Comparison of ENCODE assay signal across 25 cellular contexts in genomic region chr2:83686863-83687262, GRCh38.
DNase-seq lines count a peak whose midpoint lies in the region; ATAC-seq and TF ChIP-seq lines count a peak whose summit lies in the region.
"Had no signal": no experiment of that assay in that cellular context is flagged by ENCODE, and none has a peak within 500 bp of the region (broad histone marks: within the 10 kb centered on the region; RNA-seq: fewer than 3 reads in every experiment).

No MANE protein-coding gene starts in this region.

- H3K27ac Mint-ChIP-seq in endodermal cell, result no peak overlapping the region
- H3K27ac Mint-ChIP-seq: activated CD8-positive, alpha-beta T cell treated with anti-CD3 and anti-CD28 coated beads for 36 hours; naive thymus-derived CD4-positive, alpha-beta T cell had no signal

- H3K4me3 ChIP-seq in GM23248 (no peak overlapping the region), skeletal muscle cell (ENCODE audit: low read depth, low read length) (no peak overlapping the region), endodermal cell (ENCODE audit: low read length) (no peak overlapping the region)
- H3K4me3 ChIP-seq: adrenal gland, gastrocnemius medialis, PC-9, sigmoid colon, suprapubic skin, uterus had no signal

- H3K4me1 Mint-ChIP-seq in endodermal cell, result no peaks in the 10 kb centered on the region
- H3K4me1 Mint-ChIP-seq: naive thymus-derived CD4-positive, alpha-beta T cell had no signal

- ATAC-seq in HG02840 (IDR thresholded peaks at IDR 0.05; ENCODE audit: low FRiP score, unreplicated experiment), result no peak
- ATAC-seq: activated CD8-positive, alpha-beta T cell treated with anti-CD3 and anti-CD28 coated beads for 36 hours; naive thymus-derived CD4-positive, alpha-beta T cell had no signal

- H3K9ac ChIP-seq in GM23248, result no peak overlapping the region
- no peak overlapping the region for H3K9ac ChIP-seq in endodermal cell (ENCODE audit: extremely low read depth, low read length, poor library complexity, severe bottlenecking)

- no peak overlapping the region for H3K27ac ChIP-seq in GM23248
- H3K27ac ChIP-seq in endodermal cell (ENCODE audit: low read depth, low read length), result no peak overlapping the region
- H3K27ac ChIP-seq: adrenal gland, epithelial cell of prostate, gastrocnemius medialis, PC-9, sigmoid colon, suprapubic skin, uterus had no signal

- H3K4me2 ChIP-seq in GM23248 (ENCODE audit: unreplicated experiment), result no peak overlapping the region
- H3K4me2 ChIP-seq: PC-9 had no signal

- H3K4me1 ChIP-seq in GM23248 (ENCODE audit: insufficient read depth) (no peaks in the 10 kb centered on the region), endodermal cell (ENCODE audit: control insufficient read depth, insufficient read depth, low read length) (no peaks in the 10 kb centered on the region)
- H3K4me1 ChIP-seq: adrenal gland, gastrocnemius medialis, sigmoid colon, suprapubic skin, uterus had no signal

- H3K36me3 ChIP-seq in GM23248 (ENCODE audit: low read depth) (no peaks in the 10 kb centered on the region), endodermal cell (ENCODE audit: control insufficient read depth, insufficient read depth, low read length) (no peaks in the 10 kb centered on the region)
- H3K36me3 ChIP-seq: adrenal gland, gastrocnemius medialis, sigmoid colon, suprapubic skin, uterus had no signal

- no peaks in the 10 kb centered on the region for H3K9me2 ChIP-seq in GM23248 (ENCODE audit: insufficient read depth)

- no peaks in the 10 kb centered on the region for H3K27me3 Mint-ChIP-seq in endodermal cell (ENCODE audit: insufficient read depth)
- H3K27me3 Mint-ChIP-seq: activated CD8-positive, alpha-beta T cell treated with anti-CD3 and anti-CD28 coated beads for 36 hours; naive thymus-derived CD4-positive, alpha-beta T cell had no signal

- H3F3A ChIP-seq in GM23248 (ENCODE audit: insufficient read depth), result no peaks in the 10 kb centered on the region

- no peaks in the 10 kb centered on the region for H4K20me1 ChIP-seq in GM23248 (ENCODE audit: insufficient read depth)

- no peak for TF ChIP-seq CTCF in endodermal cell (conservative IDR thresholded peaks at IDR 0.05)

- intact Hi-C loops in head of caudate nucleus (cut with DNase I), result no loop called here

- H3K27me3 ChIP-seq in GM23248 (replicated peaks; ENCODE audit: insufficient read depth) (no peaks in the 10 kb centered on the region), endodermal cell (ENCODE audit: control insufficient read depth, insufficient read depth, low read length, poor library complexity, severe bottlenecking) (no peaks in the 10 kb centered on the region)
- H3K27me3 ChIP-seq: adrenal gland, gastrocnemius medialis, sigmoid colon, suprapubic skin, uterus had no signal

- no peak overlapping the region for H3K4me3 Mint-ChIP-seq in endodermal cell
- H3K4me3 Mint-ChIP-seq: activated CD8-positive, alpha-beta T cell treated with anti-CD3 and anti-CD28 coated beads for 36 hours; naive thymus-derived CD4-positive, alpha-beta T cell had no signal

- DNase-seq in GM23248 (peak; percentile 55), amygdala (lab: John Stamatoyannopoulos, UW) (peak in 42 of 56 donors; percentile 1 to 84 (median 42)), head of caudate nucleus (peak in 40 of 42 donors; percentile 6 to 88 (median 58)), skeletal muscle cell (ENCODE audit: low read depth) (peak; percentile 53), endodermal cell (no peak), hepatic stellate cell (ENCODE audit: low spot score) (no peak)
- DNase-seq: activated CD8-positive, alpha-beta T cell treated with anti-CD3 and anti-CD28 coated beads for 36 hours; activated gamma-delta T cell; central memory CD4-positive, alpha-beta T cell; DMS79 treated with DMSO at 0.1 percent for 48 hours; kidney glomerular epithelial cell; mesenchymal stem cell; naive thymus-derived CD4-positive, alpha-beta T cell; NCI-H1092 treated with DMSO at 0.1 percent for 48 hours; NCI-H2081; NCI-H510A; PC-9; SHP77 treated with DMSO at 0.1 percent for 48 hours; sigmoid colon; uterus had no signal

- no peaks in the 10 kb centered on the region for H3K79me2 ChIP-seq in GM23248 (ENCODE audit: insufficient read depth)

- H3K9me3 ChIP-seq in GM23248 (ENCODE audit: low read depth) (no peaks in the 10 kb centered on the region), endodermal cell (ENCODE audit: control insufficient read depth, low read length) (no peaks in the 10 kb centered on the region)
- H3K9me3 ChIP-seq: adrenal gland, gastrocnemius medialis, sigmoid colon, suprapubic skin, uterus had no signal

- no peaks in the 10 kb centered on the region for H3K36me3 Mint-ChIP-seq in endodermal cell (ENCODE audit: low read depth)
- H3K36me3 Mint-ChIP-seq: naive thymus-derived CD4-positive, alpha-beta T cell had no signal

- in situ Hi-C loops in GM23248 (cut with MboI), result no loop called here

- H3K9me3 Mint-ChIP-seq in endodermal cell, result no peaks in the 10 kb centered on the region
- H3K9me3 Mint-ChIP-seq: activated CD8-positive, alpha-beta T cell treated with anti-CD3 and anti-CD28 coated beads for 36 hours had no signal

- H2AFZ ChIP-seq in GM23248, result no peak overlapping the region
- H2AFZ ChIP-seq: PC-9 had no signal

Comparison
In these comparisons a context has a peak if more than half of its experiments do, and no peak if none do; other contexts are left out.
1. DNase-seq: peak in GM23248 (single experiment), amygdala (42 of 56), head of caudate nucleus (40 of 42) and skeletal muscle cell (single experiment); none in endodermal cell (single experiment) and hepatic stellate cell (single experiment).